In the genomic region with DNA sequence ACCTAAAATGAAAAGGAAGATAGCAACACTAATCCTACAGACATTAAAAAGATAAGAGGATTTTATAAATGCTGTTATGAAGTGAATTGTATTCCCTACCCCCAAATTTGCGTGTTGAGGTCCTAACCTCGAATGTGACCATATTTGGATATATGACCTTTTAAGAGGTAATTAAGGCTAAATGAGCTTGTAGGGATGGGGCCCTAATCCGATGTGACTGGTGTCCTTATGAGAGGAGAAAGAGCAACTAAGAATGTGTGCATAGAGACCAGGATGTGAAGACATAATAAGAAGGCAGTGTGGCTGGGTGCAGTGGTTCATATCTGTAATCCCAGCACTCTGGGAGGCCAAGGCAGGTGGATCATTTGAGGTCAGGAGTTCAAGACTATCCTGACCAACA, we compare ENCODE assay signal across 8 cellular contexts. TPM values are rescaled to one million over a fixed set of nuclear protein-coding genes. Genes with fewer than 3 reads are reported as not detected.
"Had no signal": no experiment of that assay in that cellular context is flagged by ENCODE, and none has a peak within 500 bp of the region (broad histone marks: within the 10 kb centered on the region; RNA-seq: fewer than 3 reads in every experiment).

No MANE protein-coding gene starts in this region.

- H3K27ac Mint-ChIP-seq: IgD-negative memory B cell had no signal

- H3K4me1 Mint-ChIP-seq: IgD-negative memory B cell had no signal

- FAIRE-seq: HTR-8/SVneo, K562 had no signal

- DNase-seq: IMR-90, KG1 had no signal

- H3K4me3 ChIP-seq: K562 had no signal

- ATAC-seq: K562 had no signal

- H3K4me3 Mint-ChIP-seq: IgD-negative memory B cell had no signal

- H3K27ac ChIP-seq: HL-60 had no signal

RNA-seq across cellular contexts. Expression of a gene that starts 48.2 kb away (rescaled TPM):
- total RNA-seq: HT-29, HT1080, IMR-90 had no signal
- polyA plus RNA-seq: IgD-negative memory B cell, IMR-90, K562 had no signal
